In the genomic region with DNA sequence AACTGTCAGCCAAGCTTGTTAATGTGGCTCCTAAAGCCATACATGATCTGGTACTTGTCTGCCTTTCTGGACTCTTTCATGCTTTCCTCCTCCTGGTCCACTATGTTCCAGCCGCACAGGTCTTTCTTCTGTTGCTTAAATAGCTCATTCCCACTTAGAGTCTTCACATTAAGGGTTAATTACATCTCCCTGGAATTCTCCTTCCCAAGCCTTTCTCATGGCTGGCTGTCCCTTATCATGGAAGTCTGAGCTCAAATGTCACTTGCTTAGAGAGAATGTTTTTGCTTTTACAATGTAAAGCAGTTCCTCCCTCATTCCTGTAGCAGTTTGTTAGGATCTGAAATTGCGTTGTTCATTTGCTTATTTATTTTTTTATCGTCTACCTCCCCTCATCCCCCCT, we compare ENCODE assay signal across 1 cellular context.
TF ChIP-seq lines count a peak whose summit lies in the region.

No MANE protein-coding gene starts in this region.

TF ChIP-seq in GM23338, 12 proteins besides CTCF, POLR2A, EP300 and RAD21 (continued from another document):
- TF ChIP-seq, protein P1, sequence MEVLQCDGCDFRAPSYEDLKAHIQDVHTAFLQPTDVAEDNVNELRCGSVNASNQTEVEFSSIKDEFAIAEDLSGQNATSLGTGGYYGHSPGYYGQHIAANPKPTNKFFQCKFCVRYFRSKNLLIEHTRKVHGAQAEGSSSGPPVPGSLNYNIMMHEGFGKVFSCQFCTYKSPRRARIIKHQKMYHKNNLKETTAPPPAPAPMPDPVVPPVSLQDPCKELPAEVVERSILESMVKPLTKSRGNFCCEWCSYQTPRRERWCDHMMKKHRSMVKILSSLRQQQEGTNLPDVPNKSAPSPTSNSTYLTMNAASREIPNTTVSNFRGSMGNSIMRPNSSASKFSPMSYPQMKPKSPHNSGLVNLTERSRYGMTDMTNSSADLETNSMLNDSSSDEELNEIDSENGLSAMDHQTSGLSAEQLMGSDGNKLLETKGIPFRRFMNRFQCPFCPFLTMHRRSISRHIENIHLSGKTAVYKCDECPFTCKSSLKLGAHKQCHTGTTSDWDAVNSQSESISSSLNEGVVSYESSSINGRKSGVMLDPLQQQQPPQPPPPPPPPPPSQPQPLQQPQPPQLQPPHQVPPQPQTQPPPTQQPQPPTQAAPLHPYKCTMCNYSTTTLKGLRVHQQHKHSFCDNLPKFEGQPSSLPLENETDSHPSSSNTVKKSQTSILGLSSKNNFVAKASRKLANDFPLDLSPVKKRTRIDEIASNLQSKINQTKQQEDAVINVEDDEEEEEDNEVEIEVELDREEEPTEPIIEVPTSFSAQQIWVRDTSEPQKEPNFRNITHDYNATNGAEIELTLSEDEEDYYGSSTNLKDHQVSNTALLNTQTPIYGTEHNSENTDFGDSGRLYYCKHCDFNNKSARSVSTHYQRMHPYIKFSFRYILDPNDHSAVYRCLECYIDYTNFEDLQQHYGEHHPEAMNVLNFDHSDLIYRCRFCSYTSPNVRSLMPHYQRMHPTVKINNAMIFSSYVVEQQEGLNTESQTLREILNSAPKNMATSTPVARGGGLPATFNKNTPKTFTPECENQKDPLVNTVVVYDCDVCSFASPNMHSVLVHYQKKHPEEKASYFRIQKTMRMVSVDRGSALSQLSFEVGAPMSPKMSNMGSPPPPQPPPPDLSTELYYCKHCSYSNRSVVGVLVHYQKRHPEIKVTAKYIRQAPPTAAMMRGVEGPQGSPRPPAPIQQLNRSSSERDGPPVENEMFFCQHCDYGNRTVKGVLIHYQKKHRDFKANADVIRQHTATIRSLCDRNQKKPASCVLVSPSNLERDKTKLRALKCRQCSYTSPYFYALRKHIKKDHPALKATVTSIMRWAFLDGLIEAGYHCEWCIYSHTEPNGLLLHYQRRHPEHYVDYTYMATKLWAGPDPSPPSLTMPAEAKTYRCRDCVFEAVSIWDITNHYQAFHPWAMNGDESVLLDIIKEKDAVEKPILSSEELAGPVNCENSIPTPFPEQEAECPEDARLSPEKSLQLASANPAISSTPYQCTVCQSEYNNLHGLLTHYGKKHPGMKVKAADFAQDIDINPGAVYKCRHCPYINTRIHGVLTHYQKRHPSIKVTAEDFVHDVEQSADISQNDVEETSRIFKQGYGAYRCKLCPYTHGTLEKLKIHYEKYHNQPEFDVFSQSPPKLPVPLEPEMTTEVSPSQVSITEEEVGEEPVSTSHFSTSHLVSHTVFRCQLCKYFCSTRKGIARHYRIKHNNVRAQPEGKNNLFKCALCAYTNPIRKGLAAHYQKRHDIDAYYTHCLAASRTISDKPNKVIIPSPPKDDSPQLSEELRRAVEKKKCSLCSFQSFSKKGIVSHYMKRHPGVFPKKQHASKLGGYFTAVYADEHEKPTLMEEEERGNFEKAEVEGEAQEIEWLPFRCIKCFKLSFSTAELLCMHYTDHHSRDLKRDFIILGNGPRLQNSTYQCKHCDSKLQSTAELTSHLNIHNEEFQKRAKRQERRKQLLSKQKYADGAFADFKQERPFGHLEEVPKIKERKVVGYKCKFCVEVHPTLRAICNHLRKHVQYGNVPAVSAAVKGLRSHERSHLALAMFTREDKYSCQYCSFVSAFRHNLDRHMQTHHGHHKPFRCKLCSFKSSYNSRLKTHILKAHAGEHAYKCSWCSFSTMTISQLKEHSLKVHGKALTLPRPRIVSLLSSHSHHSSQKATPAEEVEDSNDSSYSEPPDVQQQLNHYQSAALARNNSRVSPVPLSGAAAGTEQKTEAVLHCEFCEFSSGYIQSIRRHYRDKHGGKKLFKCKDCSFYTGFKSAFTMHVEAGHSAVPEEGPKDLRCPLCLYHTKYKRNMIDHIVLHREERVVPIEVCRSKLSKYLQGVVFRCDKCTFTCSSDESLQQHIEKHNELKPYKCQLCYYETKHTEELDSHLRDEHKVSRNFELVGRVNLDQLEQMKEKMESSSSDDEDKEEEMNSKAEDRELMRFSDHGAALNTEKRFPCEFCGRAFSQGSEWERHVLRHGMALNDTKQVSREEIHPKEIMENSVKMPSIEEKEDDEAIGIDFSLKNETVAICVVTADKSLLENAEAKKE (CRISPR knock-in tag; IDR thresholded peaks at IDR 0.05) = no peak
- TF ChIP-seq JUNB (IDR thresholded peaks at IDR 0.05; ENCODE audit: unreplicated experiment) = no peak
- TF ChIP-seq ZNF114 (CRISPR knock-in tag; IDR thresholded peaks at IDR 0.05) = no peak
